Comparison of ENCODE assay signal across 17 cellular contexts in genomic region chr18:23547806-23548205, GRCh38. TPM values are rescaled to one million over a fixed set of nuclear protein-coding genes. Genes with fewer than 3 reads are reported as not detected.
DNase-seq lines count a peak whose midpoint lies in the region; ATAC-seq and TF ChIP-seq lines count a peak whose summit lies in the region.
"Had no signal": no experiment of that assay in that cellular context is flagged by ENCODE, and none has a peak within 500 bp of the region (broad histone marks: within the 10 kb centered on the region; RNA-seq: fewer than 3 reads in every experiment).

No MANE protein-coding gene starts in this region.

- H3K4me1 ChIP-seq in esophagus squamous epithelium: peaks cover 5 to 63% (median 17%) of the 10 kb centered on the region in 3 donors
- H3K4me1 ChIP-seq in muscle layer of duodenum (ENCODE audit: control insufficient read depth in 1 of 2, insufficient read depth in 2 of 2, low read length in 2 of 2): peaks cover 0 to 3% of the 10 kb centered on the region in 2 donors
- peaks cover 0 to 6% (median 5%) of the 10 kb centered on the region in 4 donors for H3K4me1 ChIP-seq in stomach

- H3K27ac ChIP-seq in RWPE1: no peak overlapping the region
- H3K27ac ChIP-seq in esophagus squamous epithelium: peak overlapping the region in 3 of 4 donors; percentile 44 to 76 (median 71)
- H3K27ac ChIP-seq in muscle layer of duodenum (ENCODE audit: low read length): peak overlapping the region; percentile 31
- H3K27ac ChIP-seq in stomach: no peak overlapping the region
- H3K27ac ChIP-seq: lower lobe of right lung, neutrophil had no signal

- WGBS in esophagus squamous epithelium, 2 donors: 55 to 58% methylated on average over 3 of the region's 3 CpGs
- WGBS in stomach, 5 donors: 61 to 89% (median 67%) methylated on average over 3 of the region's 3 CpGs

- peak; percentile 52 for DNase-seq in GM03348 (ENCODE audit: low spot score)
- peak; percentile 36 for DNase-seq in RWPE1 (ENCODE audit: low spot score)
- DNase-seq in esophagus squamous epithelium (lab: John Stamatoyannopoulos, UW): no peak
- DNase-seq in GF-D8 (lab: John Stamatoyannopoulos, UW): no peak
- no peak for DNase-seq in stomach
- DNase-seq in SKM-1 (lab: John Stamatoyannopoulos, UW; ENCODE audit: unreplicated experiment): no peak
- DNase-seq: activated CD8-positive, alpha-beta T cell treated with anti-CD3 and anti-CD28 coated beads, Interleukin-2, amount 10 ng/mL, durations not matched to agents 7 days and 5 days; CD4-positive, alpha-beta T cell; hippocampal formation; Karpas-422; lower lobe of right lung; NCI-H2081; SHP77 treated with DMSO at 0.1 percent for 48 hours had no signal

- no peak for ATAC-seq in HG02981 (IDR thresholded peaks at IDR 0.05; ENCODE audit: unreplicated experiment)
- ATAC-seq: activated CD8-positive, alpha-beta T cell treated with anti-CD3 and anti-CD28 coated beads, Interleukin-2, amount 10 ng/mL, durations not matched to agents 7 days and 5 days; lower lobe of right lung had no signal

- intact Hi-C loops in esophagus squamous epithelium (cut with DNase I): no loop called here
- intact Hi-C loops in stomach (cut with DNase I; ENCODE audit: low total_unique reads): no loop called here

- H3K9me3 ChIP-seq in esophagus squamous epithelium (no peaks in the 10 kb centered on the region), muscle layer of duodenum (ENCODE audit: control insufficient read depth in 1 of 2, low read length in 2 of 2) (no peaks in the 10 kb centered on the region), stomach (no peaks in the 10 kb centered on the region)
- H3K9me3 ChIP-seq: lower lobe of right lung, neutrophil had no signal

- POLR2A ChIA-PET in RWPE1 (lab: Yijun Ruan, JAX; ENCODE audit: low non-redundant PET): no interaction called here

- TF ChIP-seq POLR2A in esophagus squamous epithelium (IDR thresholded peaks at IDR 0.05): no peak
- TF ChIP-seq POLR2A in stomach (IDR thresholded peaks at IDR 0.05): no peak

- H3K36me3 ChIP-seq in esophagus squamous epithelium (peaks cover 7 to 94% (median 21%) of the 10 kb centered on the region in 3 donors), muscle layer of duodenum (ENCODE audit: control insufficient read depth in 1 of 2, insufficient read depth in 2 of 2, low read length in 2 of 2) (peaks cover 46 to 59% of the 10 kb centered on the region in 2 donors), stomach (peaks cover 66 to 96% (median 94%) of the 10 kb centered on the region in 4 donors)

- TF ChIP-seq CTCF in RWPE1 (conservative IDR thresholded peaks at IDR 0.05; ENCODE audit: low read depth) (no peak), esophagus squamous epithelium (IDR thresholded peaks at IDR 0.05) (no peak), stomach (IDR thresholded peaks at IDR 0.05) (no peak)

- no peak for TF ChIP-seq EP300 in stomach (IDR thresholded peaks at IDR 0.05)

- H3K27me3 ChIP-seq in esophagus squamous epithelium: no peaks in the 10 kb centered on the region
- H3K27me3 ChIP-seq in muscle layer of duodenum (ENCODE audit: low read depth, low read length): no peaks in the 10 kb centered on the region
- no peaks in the 10 kb centered on the region for H3K27me3 ChIP-seq in stomach
- H3K27me3 ChIP-seq: neutrophil had no signal

- CTCF ChIA-PET in RWPE1 (lab: Yijun Ruan, JAX): no interaction called here

- H3K4me3 ChIP-seq in esophagus squamous epithelium (no peak overlapping the region), muscle layer of duodenum (ENCODE audit: low read depth in 1 of 2, low read length in 2 of 2) (no peak overlapping the region), stomach (no peak overlapping the region)
- H3K4me3 ChIP-seq: lower lobe of right lung, skin epidermis had no signal

RNA-seq across cellular contexts. Expression of gene NPC1, which starts 38.5 kb away (rescaled TPM):
- 10 to 100 TPM; 16.9 to 73.7 (median 43.6) TPM for total RNA-seq in esophagus squamous epithelium
- total RNA-seq in stomach: 100 to 1,000 TPM in 1 of 5 donors, 10 to 100 TPM in 4; 58.0 to 219 (median 61.7) TPM
- polyA plus RNA-seq in stomach: 10 to 100 TPM in 2 of 3 donors, 1 to 10 TPM in 1; 7.6 to 20.0 (median 11.9) TPM

RNA-seq across cellular contexts. Expression of gene RMC1, which starts 44.5 kb away (rescaled TPM):
- total RNA-seq in esophagus squamous epithelium: 10 to 100 TPM; 16.6 to 20.2 (median 18.4) TPM
- total RNA-seq in stomach: 10 to 100 TPM in 4 of 5 donors, under 1 TPM in 1; 0.87 to 39.5 (median 25.7) TPM
- polyA plus RNA-seq in stomach: 10 to 100 TPM; 29.2 to 41.2 (median 35.6) TPM

Comparison
In these comparisons a context has a peak if more than half of its experiments do, and no peak if none do; other contexts are left out.
1. DNase-seq: peak in GM03348 (single experiment) and RWPE1 (single experiment); none in esophagus squamous epithelium (single experiment), GF-D8 (single experiment), stomach (single experiment) and SKM-1 (single experiment).
2. H3K27ac ChIP-seq: peak in esophagus squamous epithelium (3 of 4) and muscle layer of duodenum (single experiment); none in RWPE1 (single experiment) and stomach (0 of 5).